Comparison of ENCODE assay signal across 8 cellular contexts in the genomic region with DNA sequence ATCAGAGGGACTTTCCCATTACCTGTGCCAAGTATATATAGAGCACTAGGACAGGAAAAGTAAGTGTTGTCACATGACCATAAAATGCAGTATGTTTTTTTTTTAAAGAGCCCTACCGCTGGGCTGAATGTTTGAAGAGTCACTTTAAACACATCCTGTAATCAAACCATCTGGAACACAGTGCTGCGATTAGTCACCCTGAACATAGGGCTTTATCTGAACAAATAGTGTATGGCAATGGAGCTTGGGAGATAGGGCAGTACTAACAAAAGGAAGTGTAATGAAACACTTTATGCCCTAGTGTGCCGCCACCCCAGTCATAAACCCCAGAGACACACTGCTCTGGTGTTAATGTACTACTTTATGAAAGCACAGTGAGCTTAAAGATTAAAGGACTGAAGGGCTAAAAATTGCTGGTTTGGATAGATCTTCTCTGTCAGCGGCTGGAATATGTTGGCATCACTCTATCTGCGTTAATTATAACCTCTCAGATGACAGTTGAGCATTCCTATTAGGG.
DNase-seq lines count a peak whose midpoint lies in the region; ATAC-seq and TF ChIP-seq lines count a peak whose summit lies in the region.

No MANE protein-coding gene starts in this region.

- H3K27me3 ChIP-seq in right atrium auricular region = no peaks in the 10 kb centered on the region
- no peaks in the 10 kb centered on the region for H3K27me3 ChIP-seq in thyroid gland

- DNase-seq in NCI-H1105 treated with DMSO at 0.1 percent for 48 hours (lab: John Stamatoyannopoulos, UW) (peak; percentile 84), T-helper 17 cell (no peak), right atrium auricular region (ENCODE audit: low spot score) (no peak), thyroid gland (peak; percentile 34 to 36), GM13977 (ENCODE audit: low spot score) (no peak)

- no peaks in the 10 kb centered on the region for H3K36me3 Mint-ChIP-seq in T-helper 17 cell (ENCODE audit: low read depth)

- WGBS in thyroid gland, 2 donors = 33 to 34% methylated on average over 5 of the region's 5 CpGs

- in situ Hi-C loops in GM13977 (cut with MboI; ENCODE audit: low pct_unique_long_range_greater_than_20kb, low sequenced_read_pairs, unreplicated experiment) = loop anchor here (10.0 kb wide), 1 partner anchor 49 kb away; no protein-coding TSS in a partner anchor

- intact Hi-C loops in thyroid gland (cut with DNase I) = loop anchor here (5.0 kb wide), 1 partner anchor 86 kb away; no protein-coding TSS in a partner anchor

- peak overlapping the region; percentile 65 to 83 for H3K27ac ChIP-seq in right atrium auricular region
- peak overlapping the region in 2 of 3 donors; percentile 25 to 51 for H3K27ac ChIP-seq in thyroid gland

- TF ChIP-seq CTCF in right atrium auricular region (IDR thresholded peaks at IDR 0.05) = no peak
- peak in 1 of 6 experiments; percentile 5 for TF ChIP-seq CTCF in thyroid gland (IDR thresholded peaks at IDR 0.05)
- no peak for TF ChIP-seq CTCF in GM13977 (IDR thresholded peaks at IDR 0.05; ENCODE audit: extremely low read depth, insufficient read depth, missing control alignments)

- H3K9me3 ChIP-seq in T-helper 17 cell (ENCODE audit: control insufficient read depth, low read length, poor library complexity, severe bottlenecking) (peaks cover 5% of the 10 kb centered on the region), right atrium auricular region (no peaks in the 10 kb centered on the region), thyroid gland (no peaks in the 10 kb centered on the region)

- peak in 1 of 2 donors; percentile 6 for TF ChIP-seq POLR2A in thyroid gland (IDR thresholded peaks at IDR 0.05)

- peaks cover 25% of the 10 kb centered on the region for H3K27me3 Mint-ChIP-seq in T-helper 17 cell

- no peak overlapping the region for H3K27ac Mint-ChIP-seq in T-helper 17 cell

- peaks cover 0 to 89% of the 10 kb centered on the region in 2 donors for H3K4me1 ChIP-seq in right atrium auricular region
- peaks cover 67 to 74% of the 10 kb centered on the region in 2 donors for H3K4me1 ChIP-seq in thyroid gland

- peaks cover 4% of the 10 kb centered on the region for H3K4me1 Mint-ChIP-seq in T-helper 17 cell

- H3K4me3 ChIP-seq in right atrium auricular region = peak overlapping the region in 1 of 2 donors; percentile 5
- H3K4me3 ChIP-seq in thyroid gland (replicated peaks in 1 of 3) = no peak overlapping the region

- ATAC-seq in GM18498 (IDR thresholded peaks at IDR 0.05; ENCODE audit: unreplicated experiment) (peak; percentile 34), T-helper 17 cell (peak; percentile 21), HG02852 (IDR thresholded peaks at IDR 0.05; ENCODE audit: unreplicated experiment) (no peak), GM19397 (IDR thresholded peaks at IDR 0.05; ENCODE audit: unreplicated experiment) (no peak)

- no peaks in the 10 kb centered on the region for H3K36me3 ChIP-seq in right atrium auricular region
- H3K36me3 ChIP-seq in thyroid gland = no peaks in the 10 kb centered on the region

- H3K4me3 Mint-ChIP-seq in T-helper 17 cell = no peak overlapping the region

Comparison
In these comparisons a context has a peak if more than half of its experiments do, and no peak if none do; other contexts are left out.
1. ATAC-seq: peak in GM18498 (single experiment) and T-helper 17 cell (single experiment); none in HG02852 (single experiment) and GM19397 (single experiment).
2. DNase-seq: peak in NCI-H1105 treated with DMSO at 0.1 percent for 48 hours (single experiment) and thyroid gland (2 of 2); none in T-helper 17 cell (0 of 3), right atrium auricular region (single experiment) and GM13977 (single experiment).